Comparison of ENCODE assay signal across 9 cellular contexts in genomic region chr1:37596182-37596667, GRCh38. TPM values are rescaled to one million over a fixed set of nuclear protein-coding genes. Genes with fewer than 3 reads are reported as not detected.
A peak's percentile ranks its signal among the peaks of the same experiment; 100 is the strongest.
DNase-seq lines count a peak whose midpoint lies in the region; ATAC-seq and TF ChIP-seq lines count a peak whose summit lies in the region.
"Had no signal": no experiment of that assay in that cellular context is flagged by ENCODE, and none has a peak within 500 bp of the region (broad histone marks: within the 10 kb centered on the region; RNA-seq: fewer than 3 reads in every experiment).

No MANE protein-coding gene starts in this region.

- H3K27ac Mint-ChIP-seq in activated CD8-positive, alpha-beta memory T cell treated with anti-CD3 and anti-CD28 coated beads, Interleukin-2, amount 10 ng/mL, durations not matched to agents 7 days and 5 days: peak overlapping the region; percentile 97
- H3K27ac Mint-ChIP-seq in type B pancreatic cell: peak overlapping the region; percentile 99

- CTCF ChIA-PET in activated CD8-positive, alpha-beta memory T cell treated with anti-CD3 and anti-CD28 coated beads, Interleukin-2, amount 10 ng/mL, durations not matched to agents 7 days and 5 days (lab: Charles Lee): interaction anchor here (1.1 to 1.7 kb wide), 4 partner anchors 20 to 96 kb away, joined by 3 to 11 read pairs (median 6); partner anchors contain the start of gene CDCA8

- WGBS in right lobe of liver (ENCODE audit: insufficient coverage, low coverage, low lambda C conversion rate, missing lambda C conversion rate): 0% methylated on average over 3 of the region's 3 CpGs

- H3K36me3 ChIP-seq in right lobe of liver: peaks cover 0 to 17% (median 6%) of the 10 kb centered on the region in 4 donors

- H3K9me3 Mint-ChIP-seq in activated CD8-positive, alpha-beta memory T cell treated with anti-CD3 and anti-CD28 coated beads, Interleukin-2, amount 10 ng/mL, durations not matched to agents 7 days and 5 days (ENCODE audit: low read depth): no peaks in the 10 kb centered on the region
- H3K9me3 Mint-ChIP-seq in type B pancreatic cell: no peaks in the 10 kb centered on the region

- DNase-seq in activated CD8-positive, alpha-beta memory T cell treated with anti-CD3 and anti-CD28 coated beads, Interleukin-2, amount 10 ng/mL, durations not matched to agents 7 days and 5 days: no peak
- DNase-seq in activated CD8-positive, alpha-beta memory T cell treated with anti-CD3 and anti-CD28 coated beads, Interleukin-2, amount 50 U/mL, for 4 hours: no peak
- no peak for DNase-seq in astrocyte of the spinal cord (ENCODE audit: low read depth, low spot score)
- DNase-seq in right lobe of liver: no peak
- no peak for DNase-seq in type B pancreatic cell (ENCODE audit: extremely low spot score, unreplicated experiment)
- DNase-seq in AG20443 (ENCODE audit: low spot score): no peak
- no peak for DNase-seq in NCI-H446 (lab: John Stamatoyannopoulos, UW)
- no peak for DNase-seq in HT-29 (ENCODE audit: low spot score)

- H3K4me3 ChIP-seq in astrocyte of the spinal cord (ENCODE audit: low read depth, low read length): peak overlapping the region; percentile 79
- peak overlapping the region; percentile 69 to 87 (median 81) for H3K4me3 ChIP-seq in right lobe of liver

- H3K36me3 Mint-ChIP-seq in activated CD8-positive, alpha-beta memory T cell treated with anti-CD3 and anti-CD28 coated beads, Interleukin-2, amount 10 ng/mL, durations not matched to agents 7 days and 5 days: peaks cover 16% of the 10 kb centered on the region
- H3K36me3 Mint-ChIP-seq in type B pancreatic cell: no peaks in the 10 kb centered on the region

- intact Hi-C loops in right lobe of liver (cut with DNase I): no loop called here

- peaks cover 10% of the 10 kb centered on the region for H3K27me3 Mint-ChIP-seq in activated CD8-positive, alpha-beta memory T cell treated with anti-CD3 and anti-CD28 coated beads, Interleukin-2, amount 10 ng/mL, durations not matched to agents 7 days and 5 days
- H3K27me3 Mint-ChIP-seq in type B pancreatic cell: peaks cover 12% of the 10 kb centered on the region

- H3K27ac ChIP-seq in right lobe of liver: peak overlapping the region in 2 of 3 donors; percentile 5 to 50

- TF ChIP-seq CTCF in astrocyte of the spinal cord (IDR thresholded peaks at IDR 0.05; ENCODE audit: low read depth, low read length) (no peak), right lobe of liver (IDR thresholded peaks at IDR 0.05) (no peak), type B pancreatic cell (conservative IDR thresholded peaks at IDR 0.05) (no peak)

- H3K4me1 Mint-ChIP-seq in activated CD8-positive, alpha-beta memory T cell treated with anti-CD3 and anti-CD28 coated beads, Interleukin-2, amount 10 ng/mL, durations not matched to agents 7 days and 5 days: peaks cover 37% of the 10 kb centered on the region
- peaks cover 15% of the 10 kb centered on the region for H3K4me1 Mint-ChIP-seq in type B pancreatic cell (ENCODE audit: unreplicated experiment)

- H3K4me1 ChIP-seq in right lobe of liver: peaks cover 0 to 13% (median 5%) of the 10 kb centered on the region in 4 donors

- in situ Hi-C loops in astrocyte of the spinal cord (cut with HindIII; ENCODE audit: low sequenced_read_pairs): no loop called here

- ATAC-seq in activated CD8-positive, alpha-beta memory T cell treated with anti-CD3 and anti-CD28 coated beads, Interleukin-2, amount 10 ng/mL, durations not matched to agents 7 days and 5 days: no peak
- no peak for ATAC-seq in right lobe of liver

- no peaks in the 10 kb centered on the region for H3K27me3 ChIP-seq in right lobe of liver

- H3K9me3 ChIP-seq in right lobe of liver: no peaks in the 10 kb centered on the region

- H3K4me3 Mint-ChIP-seq in activated CD8-positive, alpha-beta memory T cell treated with anti-CD3 and anti-CD28 coated beads, Interleukin-2, amount 10 ng/mL, durations not matched to agents 7 days and 5 days: peak overlapping the region; percentile 100
- H3K4me3 Mint-ChIP-seq in type B pancreatic cell: peak overlapping the region; percentile 100

- no peak for TF ChIP-seq POLR2A in right lobe of liver (IDR thresholded peaks at IDR 0.05)

RNA-seq across cellular contexts. Expression of gene GNL2, which starts 0.5 kb away (rescaled TPM):
- total RNA-seq in activated CD8-positive, alpha-beta memory T cell treated with anti-CD3 and anti-CD28 coated beads, Interleukin-2, amount 10 ng/mL, durations not matched to agents 7 days and 5 days: 10 to 100 TPM; 55.4 to 73.6 TPM
- total RNA-seq in right lobe of liver (10 to 100 TPM; 10.4 to 29.0 (median 19.9) TPM), type B pancreatic cell (ENCODE audit: low replicate concordance) (52.4 and 55.1 TPM in 2 replicates)
- 66.1 and 77.5 TPM in 2 replicates for total RNA-seq in HT-29 (2014; rRNA removed; shearing (Covaris generic))

RNA-seq across cellular contexts. Expression of gene RSPO1, which starts 38.5 kb away (rescaled TPM):
- not detected for total RNA-seq in activated CD8-positive, alpha-beta memory T cell treated with anti-CD3 and anti-CD28 coated beads, Interleukin-2, amount 10 ng/mL, durations not matched to agents 7 days and 5 days
- total RNA-seq in right lobe of liver (not detected), type B pancreatic cell (ENCODE audit: low replicate concordance) (0.26 and 1.4 TPM in 2 replicates)
- total RNA-seq in HT-29 (2014; rRNA removed; shearing (Covaris generic)): not detected in 2 replicates
- total RNA-seq: T-helper 2 cell treated with Interferon-gamma antibody and Interleukin-4, amounts not matched to agents 100 ng/mL and 5 ng/mL, for 36 hours had no signal

RNA-seq across cellular contexts. Expression of gene DNALI1, which starts 39.5 kb away (rescaled TPM):
- under 1 TPM; 0.26 to 0.30 TPM for total RNA-seq in activated CD8-positive, alpha-beta memory T cell treated with anti-CD3 and anti-CD28 coated beads, Interleukin-2, amount 10 ng/mL, durations not matched to agents 7 days and 5 days
- total RNA-seq in right lobe of liver (10 to 100 TPM in 1 of 6 experiments, 1 to 10 TPM in 5; 4.1 to 13.6 (median 7.3) TPM), type B pancreatic cell (ENCODE audit: low replicate concordance) (11.6 and 40.8 TPM in 2 replicates)
- 0.23 and 0.37 TPM in 2 replicates for total RNA-seq in HT-29 (2014; rRNA removed; shearing (Covaris generic))

RNA-seq across cellular contexts. Expression of gene SNIP1, which starts 42.1 kb away (rescaled TPM):
- total RNA-seq in activated CD8-positive, alpha-beta memory T cell treated with anti-CD3 and anti-CD28 coated beads, Interleukin-2, amount 10 ng/mL, durations not matched to agents 7 days and 5 days: 10 to 100 TPM; 28.4 to 29.4 TPM
- total RNA-seq in right lobe of liver (10 to 100 TPM in 2 of 6 experiments, 1 to 10 TPM in 4; 6.2 to 10.6 (median 8.8) TPM), type B pancreatic cell (ENCODE audit: low replicate concordance) (18.2 and 23.4 TPM in 2 replicates)
- total RNA-seq in HT-29 (2014; rRNA removed; shearing (Covaris generic)): 15.9 and 23.9 TPM in 2 replicates
